ENCODE assay signal across 8 cellular contexts in genomic region chr2:26347286-26347865, GRCh38. TPM values are rescaled to one million over a fixed set of nuclear protein-coding genes. Genes with fewer than 3 reads are reported as not detected.
A peak's percentile ranks its signal among the peaks of the same experiment; 100 is the strongest.
DNase-seq lines count a peak whose midpoint lies in the region; ATAC-seq lines count a peak whose summit lies in the region.

No MANE protein-coding gene starts in this region.

- peaks cover 30% of the 10 kb centered on the region for H3K4me1 Mint-ChIP-seq in activated CD4-positive, alpha-beta T cell treated with anti-CD3 and anti-CD28 coated beads, Interleukin-2, amount 10 ng/mL, durations not matched to agents 24 days and 14 days
- H3K4me1 Mint-ChIP-seq in activated T-helper 2 cell treated with anti-CD3 and anti-CD28 coated beads, Interferon-gamma antibody, Interleukin-2, Interleukin-4, amounts not matched to agents 10 μg/mL and 5 μg/mL and 100 μg/mL, durations not matched to agents 14 hours and 24 hours and 36 hours (ENCODE audit: low read depth), result peaks cover 32% of the 10 kb centered on the region

- H3K4me3 ChIP-seq in iPS-18a (ENCODE audit: low read length) (peak overlapping the region; percentile 97), subcutaneous abdominal adipose tissue (ENCODE audit: low read depth in 1 of 5, low read length in 5 of 5) (peak overlapping the region; percentile 77 to 97 (median 91))

- H3K27ac ChIP-seq in iPS-18a (ENCODE audit: low read length) (no peak overlapping the region), subcutaneous abdominal adipose tissue (ENCODE audit: low read depth, low read length) (peak overlapping the region; percentile 96)

- H3K4me1 ChIP-seq in iPS-18a (ENCODE audit: control insufficient read depth, low read depth, low read length), result peaks cover 16% of the 10 kb centered on the region
- peaks cover 2 to 28% (median 23%) of the 10 kb centered on the region in 5 donors for H3K4me1 ChIP-seq in subcutaneous abdominal adipose tissue (ENCODE audit: control insufficient read depth in 5 of 5, insufficient read depth in 5 of 5, low read length in 5 of 5)

- peak overlapping the region; percentile 50 for H3K9ac ChIP-seq in iPS-18a (ENCODE audit: low read length)
- H3K9ac ChIP-seq in subcutaneous abdominal adipose tissue (ENCODE audit: low read length in 5 of 5), result peak overlapping the region; percentile 70 to 91 (median 82)

- H3K36me3 ChIP-seq in iPS-18a (ENCODE audit: control insufficient read depth, low read depth, low read length) (no peaks in the 10 kb centered on the region), subcutaneous abdominal adipose tissue (ENCODE audit: control insufficient read depth in 5 of 5, insufficient read depth in 5 of 5, low read length in 5 of 5) (no peaks in the 10 kb centered on the region)

- H3K9me3 ChIP-seq in iPS-18a (ENCODE audit: control insufficient read depth, low read depth, low read length), result no peaks in the 10 kb centered on the region
- no peaks in the 10 kb centered on the region for H3K9me3 ChIP-seq in subcutaneous abdominal adipose tissue (ENCODE audit: control insufficient read depth in 5 of 5, low read length in 5 of 5)

- intact Hi-C loops in activated CD4-positive, alpha-beta T cell treated with anti-CD3 and anti-CD28 coated beads, Interleukin-2, amount 10 ng/mL, durations not matched to agents 24 days and 14 days (cut with micrococcal nuclease), result loop anchor here (5.0 to 10.0 kb wide), 3 partner anchors 47 to 470 kb away; partner anchors contain the start of gene ASXL2
- intact Hi-C loops in activated T-helper 2 cell treated with anti-CD3 and anti-CD28 coated beads, Interferon-gamma antibody, Interleukin-2, Interleukin-4, amounts not matched to agents 10 μg/mL and 5 μg/mL and 100 μg/mL, durations not matched to agents 14 hours and 24 hours and 36 hours (cut with micrococcal nuclease), result loop anchor here (2.0 to 5.0 kb wide), 5 partner anchors 15 to 1375 kb away; partner anchors contain the start of genes CENPA, DNAJC27, HADHA and HADHB

- peak overlapping the region; percentile 96 for H3K4me3 Mint-ChIP-seq in activated CD4-positive, alpha-beta T cell treated with anti-CD3 and anti-CD28 coated beads, Interleukin-2, amount 10 ng/mL, durations not matched to agents 24 days and 14 days
- H3K4me3 Mint-ChIP-seq in activated T-helper 2 cell treated with anti-CD3 and anti-CD28 coated beads, Interferon-gamma antibody, Interleukin-2, Interleukin-4, amounts not matched to agents 10 μg/mL and 5 μg/mL and 100 μg/mL, durations not matched to agents 14 hours and 24 hours and 36 hours (ENCODE audit: low read depth), result peak overlapping the region; percentile 99

- H3K27me3 ChIP-seq in iPS-18a (ENCODE audit: control insufficient read depth, insufficient read depth, low read length) (no peaks in the 10 kb centered on the region), subcutaneous abdominal adipose tissue (ENCODE audit: control insufficient read depth in 5 of 5, insufficient read depth in 4 of 5, low read length in 5 of 5) (no peaks in the 10 kb centered on the region)

- peak; percentile 66 for DNase-seq in activated CD4-positive, alpha-beta T cell treated with anti-CD3 and anti-CD28 coated beads, Interleukin-2, amount 10 ng/mL, durations not matched to agents 24 days and 14 days
- DNase-seq in activated CD4-positive, alpha-beta T cell treated with anti-CD3 and anti-CD28 coated beads for 48 hours, result no peak
- no peak for DNase-seq in activated T-helper 2 cell treated with anti-CD3 and anti-CD28 coated beads, Interferon-gamma antibody, Interleukin-2, Interleukin-4, amounts not matched to agents 10 μg/mL and 5 μg/mL and 100 μg/mL, durations not matched to agents 14 hours and 24 hours and 36 hours (ENCODE audit: low spot score)
- DNase-seq in medulla oblongata (ENCODE audit: extremely low spot score) (no peak), DMS114 treated with DMSO at 0.1 percent for 48 hours (lab: John Stamatoyannopoulos, UW; ENCODE audit: unreplicated experiment) (no peak)

- H3K27me3 Mint-ChIP-seq in activated CD4-positive, alpha-beta T cell treated with anti-CD3 and anti-CD28 coated beads, Interleukin-2, amount 10 ng/mL, durations not matched to agents 24 days and 14 days, result no peaks in the 10 kb centered on the region
- no peaks in the 10 kb centered on the region for H3K27me3 Mint-ChIP-seq in activated T-helper 2 cell treated with anti-CD3 and anti-CD28 coated beads, Interferon-gamma antibody, Interleukin-2, Interleukin-4, amounts not matched to agents 10 μg/mL and 5 μg/mL and 100 μg/mL, durations not matched to agents 14 hours and 24 hours and 36 hours (ENCODE audit: low read depth)

- H3K36me3 Mint-ChIP-seq in activated CD4-positive, alpha-beta T cell treated with anti-CD3 and anti-CD28 coated beads, Interleukin-2, amount 10 ng/mL, durations not matched to agents 24 days and 14 days (ENCODE audit: low read depth), result peaks cover 20% of the 10 kb centered on the region
- peaks cover 31% of the 10 kb centered on the region for H3K36me3 Mint-ChIP-seq in activated T-helper 2 cell treated with anti-CD3 and anti-CD28 coated beads, Interferon-gamma antibody, Interleukin-2, Interleukin-4, amounts not matched to agents 10 μg/mL and 5 μg/mL and 100 μg/mL, durations not matched to agents 14 hours and 24 hours and 36 hours (ENCODE audit: low read depth)

- no peak for ATAC-seq in HG03378 (IDR thresholded peaks at IDR 0.05; ENCODE audit: unreplicated experiment)

- H3K9me3 Mint-ChIP-seq in activated CD4-positive, alpha-beta T cell treated with anti-CD3 and anti-CD28 coated beads, Interleukin-2, amount 10 ng/mL, durations not matched to agents 24 days and 14 days, result no peaks in the 10 kb centered on the region
- no peaks in the 10 kb centered on the region for H3K9me3 Mint-ChIP-seq in activated T-helper 2 cell treated with anti-CD3 and anti-CD28 coated beads, Interferon-gamma antibody, Interleukin-2, Interleukin-4, amounts not matched to agents 10 μg/mL and 5 μg/mL and 100 μg/mL, durations not matched to agents 14 hours and 24 hours and 36 hours

- peak overlapping the region; percentile 96 for H3K27ac Mint-ChIP-seq in activated CD4-positive, alpha-beta T cell treated with anti-CD3 and anti-CD28 coated beads, Interleukin-2, amount 10 ng/mL, durations not matched to agents 24 days and 14 days
- peak overlapping the region; percentile 97 for H3K27ac Mint-ChIP-seq in activated T-helper 2 cell treated with anti-CD3 and anti-CD28 coated beads, Interferon-gamma antibody, Interleukin-2, Interleukin-4, amounts not matched to agents 10 μg/mL and 5 μg/mL and 100 μg/mL, durations not matched to agents 14 hours and 24 hours and 36 hours

RNA-seq across cellular contexts. Expression of gene ADGRF3, which starts 0.8 kb away (rescaled TPM):
- total RNA-seq in activated CD4-positive, alpha-beta T cell treated with anti-CD3 and anti-CD28 coated beads, Interleukin-2, amount 10 ng/mL, durations not matched to agents 24 days and 14 days, result 3.4 and 3.5 TPM in 2 replicates
- 1.6 and 3.1 TPM in 2 replicates for total RNA-seq in activated T-helper 2 cell treated with anti-CD3 and anti-CD28 coated beads, Interferon-gamma antibody, Interleukin-2, Interleukin-4, amounts not matched to agents 10 μg/mL and 5 μg/mL and 100 μg/mL, durations not matched to agents 14 hours and 24 hours and 36 hours

RNA-seq across cellular contexts. Expression of gene SELENOI, which starts 1.4 kb away (rescaled TPM):
- total RNA-seq in activated CD4-positive, alpha-beta T cell treated with anti-CD3 and anti-CD28 coated beads, Interleukin-2, amount 10 ng/mL, durations not matched to agents 24 days and 14 days, result 63.7 and 68.8 TPM in 2 replicates
- 45.5 and 51.4 TPM in 2 replicates for total RNA-seq in activated T-helper 2 cell treated with anti-CD3 and anti-CD28 coated beads, Interferon-gamma antibody, Interleukin-2, Interleukin-4, amounts not matched to agents 10 μg/mL and 5 μg/mL and 100 μg/mL, durations not matched to agents 14 hours and 24 hours and 36 hours

RNA-seq across cellular contexts. Expression of gene DRC1, which starts 54.3 kb away (rescaled TPM):
- not detected in 2 replicates for total RNA-seq in activated CD4-positive, alpha-beta T cell treated with anti-CD3 and anti-CD28 coated beads, Interleukin-2, amount 10 ng/mL, durations not matched to agents 24 days and 14 days
- not detected in 2 replicates for total RNA-seq in activated T-helper 2 cell treated with anti-CD3 and anti-CD28 coated beads, Interferon-gamma antibody, Interleukin-2, Interleukin-4, amounts not matched to agents 10 μg/mL and 5 μg/mL and 100 μg/mL, durations not matched to agents 14 hours and 24 hours and 36 hours
